In genomic region chr4:164866817-164867490, GRCh38 we compare ENCODE assay signal across 25 cellular contexts. TPM values are rescaled to one million over a fixed set of nuclear protein-coding genes. Genes with fewer than 3 reads are reported as not detected.
DNase-seq lines count a peak whose midpoint lies in the region; ATAC-seq lines count a peak whose summit lies in the region.
"Had no signal": no experiment of that assay in that cellular context is flagged by ENCODE, and none has a peak within 500 bp of the region (broad histone marks: within the 10 kb centered on the region; RNA-seq: fewer than 3 reads in every experiment).

No MANE protein-coding gene starts in this region.

- ATAC-seq in GM21423 (IDR thresholded peaks at IDR 0.05; ENCODE audit: unreplicated experiment), result peak; percentile 56
- ATAC-seq: activated CD4-positive, CD25-positive, alpha-beta regulatory T cell treated with anti-CD3 and anti-CD28 coated beads, Interleukin-2, amount 50 U/mL, for 24 hours; natural killer cell treated with Interleukin-12 subunit alpha and Interleukin-12 subunit beta and Interleukin-15 and Interleukin-18, amount 100 ng/mL, for 72 hours; stimulated activated memory B cell treated with anti-CD40 and anti-IgM and Interleukin-4, amounts not matched to agents 10 μg/mL and 1 μg/mL and 100 μg/mL, for 72 hours had no signal

- H3K27me3 ChIP-seq in SJSA1 (replicated peaks), result no peaks in the 10 kb centered on the region
- H3K27me3 ChIP-seq: adrenal gland, upper lobe of left lung had no signal

- DNase-seq in AG20443 (ENCODE audit: low spot score) (peak; percentile 25), SJSA1 (ENCODE audit: low read depth in 1 of 2, low spot score in 2 of 2) (peak in 1 of 2 experiments; percentile 75), islet precursor cell (peak; percentile 54), RKO (ENCODE audit: low spot score) (no peak), kidney glomerular epithelial cell (lab: John Stamatoyannopoulos, UW) (no peak), NCI-H2171 treated with DMSO at 0.1 percent for 48 hours (lab: John Stamatoyannopoulos, UW) (no peak), NCI-H2107 (lab: John Stamatoyannopoulos, UW) (no peak)
- DNase-seq: adrenal gland; CD4-positive, alpha-beta memory T cell; central memory CD4-positive, alpha-beta T cell; DND-41; effector CD8-positive, alpha-beta T cell; NCI-H1105; stimulated activated CD4-positive, alpha-beta T cell treated with anti-CD3 and anti-CD28 coated beads, Interleukin-12 subunit alpha, Interleukin-12 subunit beta, amount 100 ng/mL, for 4 hours; T-helper 2 cell; upper lobe of left lung had no signal

- no peak overlapping the region for H3K4me3 ChIP-seq in SJSA1
- H3K4me3 ChIP-seq: adrenal gland, upper lobe of left lung had no signal

- no peaks in the 10 kb centered on the region for H3K9me3 ChIP-seq in SJSA1 (replicated peaks)
- H3K9me3 ChIP-seq: adrenal gland, upper lobe of left lung had no signal

- no peaks in the 10 kb centered on the region for H3K36me3 ChIP-seq in SJSA1
- H3K36me3 ChIP-seq: adrenal gland, upper lobe of left lung had no signal

- peak overlapping the region; percentile 48 for H3K27ac ChIP-seq in SJSA1
- H3K27ac ChIP-seq: adrenal gland, HL-60, KMS-11, upper lobe of left lung had no signal

- H3K4me1 ChIP-seq in SJSA1 (replicated peaks), result peaks cover 14% of the 10 kb centered on the region
- H3K4me1 ChIP-seq: adrenal gland, upper lobe of left lung had no signal

RNA-seq across cellular contexts. Expression of gene APELA, which starts 10.0 kb away (rescaled TPM):
- total RNA-seq in SJSA1 (2014; rRNA removed; shearing (Covaris generic)), result 17.7 and 24.9 TPM in 2 replicates
- total RNA-seq: activated CD8-positive, alpha-beta memory T cell treated with anti-CD3 and anti-CD28 coated beads for 36 hours; adrenal gland; CD4-positive, alpha-beta memory T cell; fibroblast of villous mesenchyme; natural killer cell treated with Interleukin-12 subunit alpha and Interleukin-12 subunit beta and Interleukin-15 and Interleukin-18, amount 100 ng/mL, for 72 hours; pulmonary artery endothelial cell had no signal

Comparison
In these comparisons a context has a peak if more than half of its experiments do, and no peak if none do; other contexts are left out.
1. DNase-seq: peak in AG20443 (single experiment) and islet precursor cell (single experiment); none in RKO (single experiment), kidney glomerular epithelial cell (single experiment), NCI-H2171 treated with DMSO at 0.1 percent for 48 hours (single experiment) and NCI-H2107 (single experiment).